1 cellular context compared by ENCODE assay signal in the genomic region with DNA sequence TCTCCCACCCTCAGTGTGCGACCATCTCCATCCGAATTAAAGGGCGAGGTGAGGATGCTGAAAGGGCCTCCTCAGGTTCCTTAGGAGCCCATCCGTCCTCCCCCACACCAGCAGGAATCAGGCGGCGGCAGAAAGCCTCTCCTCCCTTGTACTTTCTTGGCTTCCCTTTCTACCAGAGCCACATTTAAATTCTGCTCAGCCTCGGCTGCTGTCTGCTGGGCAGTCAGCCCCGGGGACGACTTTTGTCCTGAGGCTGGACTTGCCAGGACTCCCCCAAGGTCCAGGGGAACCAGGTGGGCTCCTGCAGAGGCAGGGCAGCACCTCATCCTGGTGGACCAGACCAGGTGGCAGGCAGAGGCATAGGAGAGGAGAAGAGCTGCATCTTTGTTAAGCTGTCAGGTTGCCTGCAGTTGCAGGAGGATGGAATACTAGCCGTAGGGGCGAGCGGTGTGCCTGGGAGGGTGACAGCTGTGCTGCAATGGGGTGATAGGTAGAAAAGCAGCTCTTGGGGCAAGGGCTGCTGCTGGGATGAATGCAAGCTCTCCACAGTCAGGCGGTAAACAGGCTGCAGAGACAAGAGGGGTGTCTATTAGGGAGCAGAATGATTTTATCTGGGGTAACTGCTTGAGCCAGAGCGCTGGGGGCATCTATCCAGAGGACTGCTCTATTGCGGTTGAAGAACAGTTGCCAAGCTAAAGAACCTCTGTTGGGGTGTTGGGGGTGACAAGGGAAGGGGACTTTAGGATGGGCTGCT.
TF ChIP-seq lines count a peak whose summit lies in the region.

No MANE protein-coding gene starts in this region.

TF ChIP-seq in K562, 482 proteins besides CTCF, POLR2A, EP300 and RAD21 (continued from another document):
- TF ChIP-seq, protein P1, sequence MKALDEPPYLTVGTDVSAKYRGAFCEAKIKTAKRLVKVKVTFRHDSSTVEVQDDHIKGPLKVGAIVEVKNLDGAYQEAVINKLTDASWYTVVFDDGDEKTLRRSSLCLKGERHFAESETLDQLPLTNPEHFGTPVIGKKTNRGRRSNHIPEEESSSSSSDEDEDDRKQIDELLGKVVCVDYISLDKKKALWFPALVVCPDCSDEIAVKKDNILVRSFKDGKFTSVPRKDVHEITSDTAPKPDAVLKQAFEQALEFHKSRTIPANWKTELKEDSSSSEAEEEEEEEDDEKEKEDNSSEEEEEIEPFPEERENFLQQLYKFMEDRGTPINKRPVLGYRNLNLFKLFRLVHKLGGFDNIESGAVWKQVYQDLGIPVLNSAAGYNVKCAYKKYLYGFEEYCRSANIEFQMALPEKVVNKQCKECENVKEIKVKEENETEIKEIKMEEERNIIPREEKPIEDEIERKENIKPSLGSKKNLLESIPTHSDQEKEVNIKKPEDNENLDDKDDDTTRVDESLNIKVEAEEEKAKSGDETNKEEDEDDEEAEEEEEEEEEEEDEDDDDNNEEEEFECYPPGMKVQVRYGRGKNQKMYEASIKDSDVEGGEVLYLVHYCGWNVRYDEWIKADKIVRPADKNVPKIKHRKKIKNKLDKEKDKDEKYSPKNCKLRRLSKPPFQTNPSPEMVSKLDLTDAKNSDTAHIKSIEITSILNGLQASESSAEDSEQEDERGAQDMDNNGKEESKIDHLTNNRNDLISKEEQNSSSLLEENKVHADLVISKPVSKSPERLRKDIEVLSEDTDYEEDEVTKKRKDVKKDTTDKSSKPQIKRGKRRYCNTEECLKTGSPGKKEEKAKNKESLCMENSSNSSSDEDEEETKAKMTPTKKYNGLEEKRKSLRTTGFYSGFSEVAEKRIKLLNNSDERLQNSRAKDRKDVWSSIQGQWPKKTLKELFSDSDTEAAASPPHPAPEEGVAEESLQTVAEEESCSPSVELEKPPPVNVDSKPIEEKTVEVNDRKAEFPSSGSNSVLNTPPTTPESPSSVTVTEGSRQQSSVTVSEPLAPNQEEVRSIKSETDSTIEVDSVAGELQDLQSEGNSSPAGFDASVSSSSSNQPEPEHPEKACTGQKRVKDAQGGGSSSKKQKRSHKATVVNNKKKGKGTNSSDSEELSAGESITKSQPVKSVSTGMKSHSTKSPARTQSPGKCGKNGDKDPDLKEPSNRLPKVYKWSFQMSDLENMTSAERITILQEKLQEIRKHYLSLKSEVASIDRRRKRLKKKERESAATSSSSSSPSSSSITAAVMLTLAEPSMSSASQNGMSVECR (CRISPR knock-in tag; IDR thresholded peaks at IDR 0.05) = no peak
- TF ChIP-seq ATF7 (IDR thresholded peaks at IDR 0.05) (no peak), CAMTA2 (CRISPR knock-in tag; conservative IDR thresholded peaks at IDR 0.05) (no peak), NR4A1 (CRISPR knock-in tag; IDR thresholded peaks at IDR 0.05) (no peak), NR4A1 (tag; IDR thresholded peaks at IDR 0.05) (no peak), ZNF583 (CRISPR knock-in tag; IDR thresholded peaks at IDR 0.05) (no peak), SMC3 (conservative IDR thresholded peaks at IDR 0.05; ENCODE audit: insufficient read depth, low read depth, low read length) (no peak), ZNF830 (CRISPR knock-in tag; IDR thresholded peaks at IDR 0.05) (no peak), ZNF707 (CRISPR knock-in tag; conservative IDR thresholded peaks at IDR 0.05) (no peak), MAFF (IDR thresholded peaks at IDR 0.05; ENCODE audit: low read length) (no peak), FOXK1 (CRISPR knock-in tag; IDR thresholded peaks at IDR 0.05; ENCODE audit: borderline replicate concordance) (no peak), ZBTB7A (IDR thresholded peaks at IDR 0.05; ENCODE audit: borderline replicate concordance, control insufficient read depth, low read depth, low read length) (no peak), FOXA1 (IDR thresholded peaks at IDR 0.05; ENCODE audit: borderline replicate concordance) (no peak), STAG1 (CRISPR knock-in tag; IDR thresholded peaks at IDR 0.05; ENCODE audit: borderline replicate concordance) (no peak)
- TF ChIP-seq, protein P2, sequence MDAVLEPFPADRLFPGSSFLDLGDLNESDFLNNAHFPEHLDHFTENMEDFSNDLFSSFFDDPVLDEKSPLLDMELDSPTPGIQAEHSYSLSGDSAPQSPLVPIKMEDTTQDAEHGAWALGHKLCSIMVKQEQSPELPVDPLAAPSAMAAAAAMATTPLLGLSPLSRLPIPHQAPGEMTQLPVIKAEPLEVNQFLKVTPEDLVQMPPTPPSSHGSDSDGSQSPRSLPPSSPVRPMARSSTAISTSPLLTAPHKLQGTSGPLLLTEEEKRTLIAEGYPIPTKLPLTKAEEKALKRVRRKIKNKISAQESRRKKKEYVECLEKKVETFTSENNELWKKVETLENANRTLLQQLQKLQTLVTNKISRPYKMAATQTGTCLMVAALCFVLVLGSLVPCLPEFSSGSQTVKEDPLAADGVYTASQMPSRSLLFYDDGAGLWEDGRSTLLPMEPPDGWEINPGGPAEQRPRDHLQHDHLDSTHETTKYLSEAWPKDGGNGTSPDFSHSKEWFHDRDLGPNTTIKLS (IDR thresholded peaks at IDR 0.05; ENCODE audit: borderline replicate concordance, low read depth) = no peak
